ENCODE assay signal across 1 cellular context in the genomic region with DNA sequence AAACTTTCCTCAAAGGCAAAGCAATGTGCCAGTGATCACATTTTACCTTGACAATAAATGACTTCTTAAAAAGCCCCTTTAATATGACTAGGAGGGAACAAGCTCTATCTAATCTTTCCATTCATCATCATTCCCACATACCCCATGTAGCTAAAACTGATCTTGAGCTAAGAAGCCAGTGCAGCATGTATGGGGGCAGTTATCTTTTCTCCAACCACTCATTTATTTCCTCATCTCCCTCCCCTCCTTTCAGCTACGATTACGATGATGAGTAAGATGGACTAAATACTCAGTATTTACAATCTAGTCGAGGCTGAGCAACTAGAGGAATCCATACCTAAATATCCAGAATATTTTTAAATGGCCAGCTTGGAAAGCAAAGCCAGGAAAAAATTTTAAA.
TF ChIP-seq lines count a peak whose summit lies in the region.

No MANE protein-coding gene starts in this region.

TF ChIP-seq in HCT116, 20 proteins besides CTCF, POLR2A, EP300 and RAD21 (continued from another document):
- TF ChIP-seq, protein P1, sequence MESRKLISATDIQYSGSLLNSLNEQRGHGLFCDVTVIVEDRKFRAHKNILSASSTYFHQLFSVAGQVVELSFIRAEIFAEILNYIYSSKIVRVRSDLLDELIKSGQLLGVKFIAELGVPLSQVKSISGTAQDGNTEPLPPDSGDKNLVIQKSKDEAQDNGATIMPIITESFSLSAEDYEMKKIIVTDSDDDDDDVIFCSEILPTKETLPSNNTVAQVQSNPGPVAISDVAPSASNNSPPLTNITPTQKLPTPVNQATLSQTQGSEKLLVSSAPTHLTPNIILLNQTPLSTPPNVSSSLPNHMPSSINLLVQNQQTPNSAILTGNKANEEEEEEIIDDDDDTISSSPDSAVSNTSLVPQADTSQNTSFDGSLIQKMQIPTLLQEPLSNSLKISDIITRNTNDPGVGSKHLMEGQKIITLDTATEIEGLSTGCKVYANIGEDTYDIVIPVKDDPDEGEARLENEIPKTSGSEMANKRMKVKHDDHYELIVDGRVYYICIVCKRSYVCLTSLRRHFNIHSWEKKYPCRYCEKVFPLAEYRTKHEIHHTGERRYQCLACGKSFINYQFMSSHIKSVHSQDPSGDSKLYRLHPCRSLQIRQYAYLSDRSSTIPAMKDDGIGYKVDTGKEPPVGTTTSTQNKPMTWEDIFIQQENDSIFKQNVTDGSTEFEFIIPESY (IDR thresholded peaks at IDR 0.05; ENCODE audit: extremely low read depth, insufficient replicate concordance, low read length), result no peak
